Comparison of ENCODE assay signal across 35 cellular contexts in genomic region chr15:49052662-49053061, GRCh38.
"Had no signal": no experiment of that assay in that cellular context is flagged by ENCODE, and none has a peak within 500 bp of the region (broad histone marks: within the 10 kb centered on the region; RNA-seq: fewer than 3 reads in every experiment).

No MANE protein-coding gene starts in this region.

- DNase-seq: Karpas-422, Kasumi-1, MG63, MM.1S, MV-4-11, NCI-H1048, NCI-H1092, NCI-H1092 treated with DMSO at 0.1 percent for 48 hours, NCI-H1105, NCI-H1105 treated with DMSO at 0.1 percent for 48 hours, NCI-H1417, NCI-H1417 treated with DMSO at 0.1 percent for 48 hours, NCI-H1436, NCI-H1436 treated with DMSO at 0.1 percent for 48 hours, NCI-H146, NCI-H1694, NCI-H1694 treated with DMSO at 0.1 percent for 48 hours, NCI-H187, NCI-H187 treated with DMSO at 0.1 percent for 48 hours, NCI-H1930, NCI-H2029, NCI-H2029 treated with DMSO at 0.1 percent for 48 hours, NCI-H2081, NCI-H2081 treated with DMSO at 0.1 percent for 48 hours, NCI-H2107, NCI-H2171, NCI-H2171 treated with DMSO at 0.1 percent for 48 hours, NCI-H2227 treated with DMSO at 0.1 percent for 48 hours, NCI-H226, NCI-H345, NCI-H446, NCI-H446 treated with DMSO at 0.1 percent for 48 hours, NCI-H510A, NCI-H510A treated with DMSO at 0.1 percent for 48 hours, NCI-H524 had no signal

- H3K36me3 ChIP-seq: MG63 had no signal

- H3K9me3 ChIP-seq: MG63 had no signal

- H3K4me3 ChIP-seq: MG63 had no signal

- H3K27me3 ChIP-seq: MG63 had no signal
